ENCODE assay signal across 21 cellular contexts in the genomic region with DNA sequence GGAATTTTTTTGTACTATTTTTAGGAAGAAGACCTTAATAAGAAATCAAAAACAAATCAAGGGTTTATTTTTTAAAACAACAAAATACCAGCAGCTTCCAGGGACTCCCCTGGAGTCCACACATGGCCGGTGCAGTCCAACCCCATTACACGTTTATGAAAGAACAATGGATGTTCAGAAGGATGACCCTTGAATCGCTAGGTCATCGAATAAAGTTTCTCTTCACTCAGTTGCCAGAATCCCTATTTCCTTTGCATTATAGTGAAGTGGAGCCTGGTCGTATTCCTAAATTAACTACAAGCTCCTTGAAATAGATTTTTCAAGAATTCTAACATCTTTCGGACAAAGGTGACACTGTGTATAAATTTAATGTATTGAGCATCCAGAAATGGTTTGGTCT.
"Had no signal": no experiment of that assay in that cellular context is flagged by ENCODE, and none has a peak within 500 bp of the region (broad histone marks: within the 10 kb centered on the region; RNA-seq: fewer than 3 reads in every experiment).

No MANE protein-coding gene starts in this region.

- H3K27me3 ChIP-seq: MG63 had no signal

- ATAC-seq: Panc1, SK-N-SH treated with all-trans-retinoic acid at 6 μM for 48 hours had no signal

- H3K36me3 ChIP-seq: MG63 had no signal

- H3K27ac ChIP-seq: RWPE1 had no signal

- H3K9me3 ChIP-seq: MG63 had no signal

- H3K4me3 ChIP-seq: MG63 had no signal

- DNase-seq: Karpas-422, KBM-7, MG63, NCI-H1092, NCI-H1105 treated with DMSO at 0.1 percent for 48 hours, NCI-H1417 treated with DMSO at 0.1 percent for 48 hours, NCI-H146, NCI-H1694 treated with DMSO at 0.1 percent for 48 hours, NCI-H1930, NCI-H2081 treated with DMSO at 0.1 percent for 48 hours, NCI-H2171, NCI-H226, NCI-H446, NCI-H510A, NCI-H524 treated with DMSO at 0.1 percent for 48 hours, NCI-H69, NCI-H774, SHP77 had no signal
